In the genomic region with DNA sequence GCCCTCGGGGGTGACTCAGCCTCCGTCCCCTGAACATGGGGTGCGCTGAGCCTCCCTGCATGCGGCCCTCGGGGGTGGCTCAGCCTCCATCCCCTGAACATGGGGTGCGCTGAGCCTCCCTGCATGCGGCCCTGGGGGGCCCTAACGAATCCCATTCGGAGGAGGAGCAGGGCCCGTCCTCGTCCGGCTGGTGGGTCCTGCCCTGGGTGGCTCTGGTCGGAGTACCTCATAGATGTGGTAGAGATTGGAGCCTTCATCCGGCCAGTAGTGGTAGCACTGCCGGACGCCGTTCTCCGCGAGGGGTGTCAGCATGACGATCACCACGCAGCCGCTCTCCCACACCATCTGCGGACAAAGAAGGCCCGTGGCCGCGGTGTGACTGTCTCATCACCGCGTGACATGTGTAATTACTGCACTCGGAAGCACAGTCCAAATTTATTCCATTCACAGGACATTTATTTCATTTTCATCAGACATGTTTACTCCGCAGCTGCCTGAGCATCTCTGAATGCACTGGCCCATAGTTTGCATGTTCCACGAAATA, we compare ENCODE assay signal across 18 cellular contexts.
DNase-seq lines count a peak whose midpoint lies in the region; ATAC-seq, FAIRE-seq and TF ChIP-seq lines count a peak whose summit lies in the region.
"Had no signal": no experiment of that assay in that cellular context is flagged by ENCODE, and none has a peak within 500 bp of the region (broad histone marks: within the 10 kb centered on the region; RNA-seq: fewer than 3 reads in every experiment).

No MANE protein-coding gene starts in this region.

- FAIRE-seq in K562 (lab: Jason Lieb, UNC): no peak
- FAIRE-seq: HepG2 had no signal

- H4K20me1 ChIP-seq in K562 (replicated peaks; ENCODE audit: control insufficient read depth, insufficient read depth, low read length): no peaks in the 10 kb centered on the region
- H4K20me1 ChIP-seq: BLaER1 had no signal

- no peak overlapping the region for H3K27ac ChIP-seq in K562 (ENCODE audit: extremely low read depth, low read depth, low read length)
- H3K27ac ChIP-seq in neuronal stem cell (replicated peaks; ENCODE audit: low read length): no peak overlapping the region
- H3K27ac ChIP-seq in upper lobe of right lung: no peak overlapping the region
- H3K27ac ChIP-seq in mesendoderm (ENCODE audit: low read depth, low read length): no peak overlapping the region
- H3K27ac ChIP-seq: BLaER1 had no signal

- peak; percentile 58 for ATAC-seq in K562
- ATAC-seq in upper lobe of right lung: peak; percentile 20
- ATAC-seq: HCT116, HepG2 had no signal

- H3K23ac ChIP-seq in neuronal stem cell (ENCODE audit: low read depth, low read length, poor library complexity): no peak overlapping the region
- no peak overlapping the region for H3K23ac ChIP-seq in mesendoderm (ENCODE audit: low read length)

- H2BK15ac ChIP-seq in neuronal stem cell (ENCODE audit: low read length) (no peak overlapping the region), mesendoderm (replicated peaks; ENCODE audit: low read depth) (no peak overlapping the region)

- H3K36me3 Mint-ChIP-seq in activated naive CD4-positive, alpha-beta T cell treated with anti-CD3 and anti-CD28 coated beads, Interleukin-2, amount 10 ng/mL, durations not matched to agents 7 days and 5 days: no peaks in the 10 kb centered on the region
- H3K36me3 Mint-ChIP-seq: CD14-positive monocyte; CD4-positive, alpha-beta memory T cell had no signal

- CTCF ChIA-PET in K562 (lab: Yijun Ruan, JAX; ENCODE audit: low intra/inter-chr PET ratio): no interaction called here
- CTCF ChIA-PET in activated naive CD4-positive, alpha-beta T cell treated with anti-CD3 and anti-CD28 coated beads, Interleukin-2, amount 10 ng/mL, durations not matched to agents 7 days and 5 days (lab: Charles Lee): interaction anchor here (1.2 kb wide), 1 partner anchor 9 kb away, joined by 3 read pairs; no protein-coding TSS in a partner anchor

- WGBS in K562 (ENCODE audit: insufficient coverage, low coverage, missing lambda C conversion rate): 2% methylated on average over 31 of the region's 31 CpGs
- WGBS in neuronal stem cell (ENCODE audit: extremely low coverage in 2 of 2, insufficient read length in 2 of 2, insufficient replicate concordance in 1 of 2), 2 donors: no CpG with 5 or more reads among the region's 31 CpGs
- WGBS in mesendoderm (ENCODE audit: extremely low coverage, insufficient coverage, low lambda C conversion rate): no CpG with 5 or more reads among the region's 31 CpGs

- no peak overlapping the region for H3K27ac Mint-ChIP-seq in activated naive CD4-positive, alpha-beta T cell treated with anti-CD3 and anti-CD28 coated beads, Interleukin-2, amount 10 ng/mL, durations not matched to agents 7 days and 5 days
- H3K27ac Mint-ChIP-seq: CD14-positive monocyte, HFFc6 had no signal

- no peak for TF ChIP-seq RAD21 in K562 (CRISPR knock-in tag; conservative IDR thresholded peaks at IDR 0.05 in 1 of 2, IDR thresholded peaks at IDR 0.05 in 1 of 2)

- H2BK120ac ChIP-seq in neuronal stem cell (ENCODE audit: low read depth, low read length) (no peak overlapping the region), mesendoderm (ENCODE audit: low read depth, low read length) (no peak overlapping the region)

- no peak overlapping the region for H2AFZ ChIP-seq in K562 (ENCODE audit: low read depth, low read length)
- H2AFZ ChIP-seq in neuronal stem cell (ENCODE audit: low read length): no peak overlapping the region

- H3K79me2 ChIP-seq in K562 (ENCODE audit: control insufficient read depth, insufficient read depth, low read length) (no peaks in the 10 kb centered on the region), mesendoderm (ENCODE audit: control insufficient read depth, insufficient read depth, low read length) (no peaks in the 10 kb centered on the region)

- H4K8ac ChIP-seq in neuronal stem cell (ENCODE audit: low read depth, low read length): no peak overlapping the region
- H4K8ac ChIP-seq in mesendoderm (ENCODE audit: low read depth, low read length): no peak overlapping the region

- H4K5ac ChIP-seq in mesendoderm (ENCODE audit: low read length): no peak overlapping the region

- H3K9ac ChIP-seq in K562 (ENCODE audit: insufficient read depth in 1 of 2, low read depth in 2 of 2, low read length in 2 of 2): no peak overlapping the region
- H3K9ac ChIP-seq in neuronal stem cell (ENCODE audit: low read depth, low read length, poor library complexity): no peak overlapping the region
- H3K9ac ChIP-seq in mesendoderm (ENCODE audit: low read length): no peak overlapping the region
- H3K9ac ChIP-seq: BLaER1 had no signal

- H3K27me3 ChIP-seq in K562 (ENCODE audit: control insufficient read depth in 2 of 2, insufficient read depth in 2 of 2, low read length in 2 of 2): peaks cover 74 to 80% of the 10 kb centered on the region in 2 experiments
- H3K27me3 ChIP-seq in neuronal stem cell (ENCODE audit: control insufficient read depth in 3 of 3, insufficient read depth in 3 of 3, low read depth in 1 of 3, low read length in 3 of 3): no peaks in the 10 kb centered on the region
- H3K27me3 ChIP-seq in upper lobe of right lung: no peaks in the 10 kb centered on the region
- H3K27me3 ChIP-seq in mesendoderm (ENCODE audit: insufficient read depth, low read length, poor library complexity): no peaks in the 10 kb centered on the region
- H3K27me3 ChIP-seq: BLaER1 had no signal

- H3K14ac ChIP-seq in neuronal stem cell (ENCODE audit: low read length): no peak overlapping the region

- POLR2A ChIA-PET in K562 (lab: Yijun Ruan, JAX): interaction anchor here (0.6 to 1.3 kb wide), 2 partner anchors 10 to 1345 kb away, joined by 3 to 4 read pairs; no protein-coding TSS in a partner anchor

- DNase-seq in Daoy (ENCODE audit: low read depth) (peak; percentile 22), K562 (ENCODE audit: extremely low read depth in 1 of 4, low spot score in 3 of 4) (no peak), neuronal stem cell (ENCODE audit: low spot score) (no peak), upper lobe of right lung (peak; percentile 53), NCI-H1092 treated with DMSO at 0.1 percent for 48 hours (lab: John Stamatoyannopoulos, UW) (no peak), mesendoderm (no peak)
- no peak for DNase-seq in activated naive CD4-positive, alpha-beta T cell treated with anti-CD3 and anti-CD28 coated beads, Interleukin-2, amount 10 ng/mL, durations not matched to agents 7 days and 5 days
- DNase-seq: 8988T, DMS153, DMS79, GOT3, H7, HFFc6 had no signal

- H3K9me3 ChIP-seq in K562 (replicated peaks; ENCODE audit: control insufficient read depth, insufficient read depth, low read depth, low read length) (no peaks in the 10 kb centered on the region), neuronal stem cell (replicated peaks in 1 of 2; ENCODE audit: control insufficient read depth in 2 of 2, insufficient read depth in 1 of 2, low read depth in 1 of 2, low read length in 2 of 2) (no peaks in the 10 kb centered on the region), upper lobe of right lung (no peaks in the 10 kb centered on the region)
- H3K9me3 ChIP-seq: BLaER1 had no signal

- H3K4me3 Mint-ChIP-seq in activated naive CD4-positive, alpha-beta T cell treated with anti-CD3 and anti-CD28 coated beads, Interleukin-2, amount 10 ng/mL, durations not matched to agents 7 days and 5 days: no peak overlapping the region
- H3K4me3 Mint-ChIP-seq: CD14-positive monocyte, HFFc6 had no signal

- TF ChIP-seq EP300 in K562 (IDR thresholded peaks at IDR 0.05; ENCODE audit: low read length): no peak

- peaks cover 35% of the 10 kb centered on the region for H3K27me3 Mint-ChIP-seq in activated naive CD4-positive, alpha-beta T cell treated with anti-CD3 and anti-CD28 coated beads, Interleukin-2, amount 10 ng/mL, durations not matched to agents 7 days and 5 days

- H3K79me1 ChIP-seq in neuronal stem cell (ENCODE audit: low read depth, low read length) (peaks cover 4% of the 10 kb centered on the region), mesendoderm (ENCODE audit: low read length) (no peaks in the 10 kb centered on the region)

- H3K9me1 ChIP-seq in K562 (ENCODE audit: control insufficient read depth, insufficient read depth, low read length): no peaks in the 10 kb centered on the region

- H2AK5ac ChIP-seq in neuronal stem cell (ENCODE audit: low read depth, low read length): no peak overlapping the region
- H2AK5ac ChIP-seq in mesendoderm (ENCODE audit: low read length): no peak overlapping the region

- H2BK12ac ChIP-seq in neuronal stem cell (ENCODE audit: low read length): no peak overlapping the region

- in situ Hi-C loops in K562 (cut with MboI): no loop called here

- H3K4ac ChIP-seq in neuronal stem cell (ENCODE audit: low read length) (no peak overlapping the region), mesendoderm (ENCODE audit: low read depth, low read length) (no peak overlapping the region)

- H3K4me1 Mint-ChIP-seq in activated naive CD4-positive, alpha-beta T cell treated with anti-CD3 and anti-CD28 coated beads, Interleukin-2, amount 10 ng/mL, durations not matched to agents 7 days and 5 days: peaks cover 22% of the 10 kb centered on the region

- H3K4me2 ChIP-seq in K562 (ENCODE audit: insufficient read depth, low read length): no peak overlapping the region
- H3K4me2 ChIP-seq in neuronal stem cell (ENCODE audit: insufficient read depth, low read length, poor library complexity, severe bottlenecking): no peak overlapping the region
- no peak overlapping the region for H3K4me2 ChIP-seq in mesendoderm (ENCODE audit: low read length)

- no peaks in the 10 kb centered on the region for H3K9me3 Mint-ChIP-seq in activated naive CD4-positive, alpha-beta T cell treated with anti-CD3 and anti-CD28 coated beads, Interleukin-2, amount 10 ng/mL, durations not matched to agents 7 days and 5 days
- H3K9me3 Mint-ChIP-seq: CD4-positive, alpha-beta memory T cell had no signal

- BruUV-seq in K562 (replicated peaks; lab: Mats Ljungman, UMichigan): no TSS peak

- peak overlapping the region; percentile 26 for H4K91ac ChIP-seq in neuronal stem cell (ENCODE audit: low read depth, low read length, poor library complexity)

- intact Hi-C loops in K562 (cut with micrococcal nuclease) (no loop called here), upper lobe of right lung (cut with DNase I) (no loop called here)

- H3K18ac ChIP-seq in neuronal stem cell (ENCODE audit: low read length): no peak overlapping the region
- H3K18ac ChIP-seq in mesendoderm (ENCODE audit: low read length): no peak overlapping the region

- no peak overlapping the region for H3K4me3 ChIP-seq in K562
- no peak overlapping the region for H3K4me3 ChIP-seq in neuronal stem cell (ENCODE audit: low read length in 2 of 2)
- no peak overlapping the region for H3K4me3 ChIP-seq in upper lobe of right lung
- H3K4me3 ChIP-seq in mesendoderm (ENCODE audit: low read length): no peak overlapping the region
- H3K4me3 ChIP-seq: BLaER1 had no signal

- no peak overlapping the region for H2BK5ac ChIP-seq in neuronal stem cell (ENCODE audit: low read length)
- no peak overlapping the region for H2BK5ac ChIP-seq in mesendoderm (ENCODE audit: low read length)

- no peak for TF ChIP-seq POLR2A in K562 (conservative IDR thresholded peaks at IDR 0.05)

- no peaks in the 10 kb centered on the region for H3K36me3 ChIP-seq in K562 (ENCODE audit: control insufficient read depth, insufficient read depth, low read length)
- H3K36me3 ChIP-seq in neuronal stem cell (replicated peaks in 1 of 2; ENCODE audit: control insufficient read depth in 2 of 2, insufficient read depth in 2 of 2, low read length in 2 of 2): peaks cover 21 to 91% of the 10 kb centered on the region in 2 donors
- H3K36me3 ChIP-seq in upper lobe of right lung: no peaks in the 10 kb centered on the region
- H3K36me3 ChIP-seq in mesendoderm (ENCODE audit: control insufficient read depth, insufficient read depth, low read length): no peaks in the 10 kb centered on the region
- H3K36me3 ChIP-seq: BLaER1 had no signal

- no peak overlapping the region for H3K56ac ChIP-seq in mesendoderm (ENCODE audit: low read length)

- TF ChIP-seq CTCF in K562 (IDR thresholded peaks at IDR 0.05 in 2 of 3, conservative IDR thresholded peaks at IDR 0.05 in 1 of 3; ENCODE audit: insufficient read depth in 2 of 3, low read depth in 1 of 3, low read length in 3 of 3) (no peak), upper lobe of right lung (IDR thresholded peaks at IDR 0.05) (no peak)

- H3K4me1 ChIP-seq in K562 (replicated peaks in 1 of 2; ENCODE audit: control insufficient read depth in 2 of 2, insufficient read depth in 2 of 2, low read length in 2 of 2) (peaks cover 0 to 6% of the 10 kb centered on the region in 2 experiments; a peak in 2 of 5 replicates), neuronal stem cell (ENCODE audit: control insufficient read depth in 2 of 2, insufficient read depth in 1 of 2, low read depth in 1 of 2, low read length in 2 of 2) (peaks cover 0 to 5% of the 10 kb centered on the region in 2 donors), upper lobe of right lung (no peaks in the 10 kb centered on the region), mesendoderm (ENCODE audit: control insufficient read depth, low read depth, low read length) (no peaks in the 10 kb centered on the region)

Comparison
In these comparisons a context has a peak if more than half of its experiments do, and no peak if none do; other contexts are left out.
1. DNase-seq: peak in Daoy (single experiment) and upper lobe of right lung (single experiment); none in K562 (0 of 4), neuronal stem cell (single experiment), NCI-H1092 treated with DMSO at 0.1 percent for 48 hours (single experiment), activated naive CD4-positive, alpha-beta T cell treated with anti-CD3 and anti-CD28 coated beads, Interleukin-2, amount 10 ng/mL, durations not matched to agents 7 days and 5 days (single experiment) and mesendoderm (single experiment).